ENCODE assay signal across 8 cellular contexts in genomic region chr3:183252973-183253363, GRCh38. TPM values are rescaled to one million over a fixed set of nuclear protein-coding genes. Genes with fewer than 3 reads are reported as not detected.
DNase-seq lines count a peak whose midpoint lies in the region; ATAC-seq, FAIRE-seq and TF ChIP-seq lines count a peak whose summit lies in the region.

B3GNT5 (plus strand) TSS chr3:183253253; CDS start chr3:183269799, 16,546 bp downstream.

- intact Hi-C loops in Right ventricle myocardium inferior (cut with DNase I), result no loop called here
- intact Hi-C loops in pancreas (cut with DNase I), result loop anchor here in 1 of 3 donors (5.0 kb wide), 1 partner anchor 129 kb away; no protein-coding TSS in a partner anchor

- DNase-seq in DMS79 treated with DMSO at 0.1 percent for 48 hours (lab: John Stamatoyannopoulos, UW) (peak; percentile 63), NCI-H2107 (lab: John Stamatoyannopoulos, UW) (peak; percentile 92), Right ventricle myocardium inferior (ENCODE audit: missing footprints) (peak; percentile 69), pancreas (peak; percentile 73 to 83 (median 79)), D721Med (ENCODE audit: insufficient read length, low spot score) (no peak), epidermal melanocyte (ENCODE audit: insufficient read length, low spot score) (no peak)

- no peaks in the 10 kb centered on the region for H3K27me3 ChIP-seq in pancreas

- peak; percentile 61 for ATAC-seq in activated T-helper 17 cell treated with anti-CD3 and anti-CD28 coated beads, Interleukin-2, amount 50 U/mL, for 72 hours (replicated peaks)
- ATAC-seq in Right ventricle myocardium inferior (peak; percentile 10), pancreas (peak; percentile 72 to 83 (median 76)), HG02840 (IDR thresholded peaks at IDR 0.05; ENCODE audit: low FRiP score, unreplicated experiment) (no peak)

- H3K4me1 ChIP-seq in pancreas, result peaks cover 0 to 8% (median 0%) of the 10 kb centered on the region in 3 donors

- H3K4me1 Mint-ChIP-seq in activated T-helper 17 cell treated with anti-CD3 and anti-CD28 coated beads, Interleukin-2, amount 50 U/mL, for 72 hours, result peaks cover 4% of the 10 kb centered on the region

- H3K27ac ChIP-seq in pancreas, result peak within 1 kb of the TSS; percentile 88 to 97 (median 92)

- H3K36me3 ChIP-seq in pancreas, result no peaks in the 10 kb centered on the region

- no peak for TF ChIP-seq CTCF in pancreas (IDR thresholded peaks at IDR 0.05)
- TF ChIP-seq CTCF in D721Med (IDR thresholded peaks at IDR 0.05; ENCODE audit: insufficient read depth, missing control alignments), result no peak

- WGBS in pancreas, 2 donors, result 0 to 1% methylated on average over 35 of the region's 35 CpGs

- peaks cover 17% of the 10 kb centered on the region for H3K36me3 Mint-ChIP-seq in activated T-helper 17 cell treated with anti-CD3 and anti-CD28 coated beads, Interleukin-2, amount 50 U/mL, for 72 hours (ENCODE audit: low read depth)

- H3K4me3 ChIP-seq in pancreas, result peak within 1 kb of the TSS; percentile 31 to 91 (median 78)

- H3K4me3 Mint-ChIP-seq in activated T-helper 17 cell treated with anti-CD3 and anti-CD28 coated beads, Interleukin-2, amount 50 U/mL, for 72 hours, result peak within 1 kb of the TSS; percentile 76

- no peaks in the 10 kb centered on the region for H3K9me3 ChIP-seq in pancreas

- H3K9me3 Mint-ChIP-seq in activated T-helper 17 cell treated with anti-CD3 and anti-CD28 coated beads, Interleukin-2, amount 50 U/mL, for 72 hours, result no peaks in the 10 kb centered on the region

- peaks cover 3% of the 10 kb centered on the region for H3K27me3 Mint-ChIP-seq in activated T-helper 17 cell treated with anti-CD3 and anti-CD28 coated beads, Interleukin-2, amount 50 U/mL, for 72 hours

- FAIRE-seq in pancreas (lab: Jason Lieb, UNC), result no peak
- no peak for FAIRE-seq in D721Med (lab: Jason Lieb, UNC)

- no peak within 1 kb of the TSS for H3K27ac Mint-ChIP-seq in activated T-helper 17 cell treated with anti-CD3 and anti-CD28 coated beads, Interleukin-2, amount 50 U/mL, for 72 hours

RNA-seq across cellular contexts. Expression of gene B3GNT5, which starts in this region (rescaled TPM):
- total RNA-seq in activated T-helper 17 cell treated with anti-CD3 and anti-CD28 coated beads, Interleukin-2, amount 50 U/mL, for 72 hours, result 1 to 10 TPM; 1.4 to 7.1 TPM
- total RNA-seq in Right ventricle myocardium inferior (2.0 TPM), pancreas (10 to 100 TPM in 2 of 6 donors, 1 to 10 TPM in 4; 5.0 to 13.7 (median 5.6) TPM)
- 1 to 10 TPM; 3.0 to 5.2 TPM for polyA plus RNA-seq in pancreas

Comparison
In these comparisons a context has a peak if more than half of its experiments do, and no peak if none do; other contexts are left out.
1. DNase-seq: peak in DMS79 treated with DMSO at 0.1 percent for 48 hours (single experiment), NCI-H2107 (single experiment), Right ventricle myocardium inferior (single experiment) and pancreas (6 of 6); none in D721Med (single experiment) and epidermal melanocyte (single experiment).